In genomic region chr3:131026321-131027151, GRCh38 we compare ENCODE assay signal across 1 cellular context.
TF ChIP-seq lines count a peak whose summit lies in the region.

ASTE1 (minus strand) TSS chr3:131026825; CDS start chr3:131025306, 1,519 bp downstream.
NEK11 (plus strand) TSS chr3:131026877; CDS start chr3:131029709, 2,832 bp downstream.

TF ChIP-seq in K562, 482 proteins besides CTCF, POLR2A, EP300 and RAD21 (continued from another document):
- TF ChIP-seq JUND (IDR thresholded peaks at IDR 0.05; ENCODE audit: borderline replicate concordance, low read depth, low read length) (no peak), JUND (tag; IDR thresholded peaks at IDR 0.05; ENCODE audit: borderline replicate concordance, low read depth, low read length) (no peak), ELF4 (CRISPR knock-in tag; IDR thresholded peaks at IDR 0.05) (peak; percentile 69; the same call in 1 of the 2 replicates), ESRRA (IDR thresholded peaks at IDR 0.05; ENCODE audit: borderline replicate concordance, low read depth) (no peak), NCOR1 (IDR thresholded peaks at IDR 0.05) (no peak), ZBTB9 (CRISPR knock-in tag; IDR thresholded peaks at IDR 0.05) (peak; percentile 82; the same call in 1 of the 2 replicates), CBX2 (IDR thresholded peaks at IDR 0.05; ENCODE audit: insufficient read depth, low read length, poor library complexity, severe bottlenecking) (no peak), PRDM10 (IDR thresholded peaks at IDR 0.05; ENCODE audit: partially characterized antibody) (no peak), BCOR (IDR thresholded peaks at IDR 0.05) (no peak), ZNF655 (CRISPR knock-in tag; IDR thresholded peaks at IDR 0.05) (no peak), CCAR2 (IDR thresholded peaks at IDR 0.05; ENCODE audit: low read depth, low read length) (no peak), SIN3B (IDR thresholded peaks at IDR 0.05; ENCODE audit: low read depth) (no peak), HNRNPUL1 (IDR thresholded peaks at IDR 0.05; ENCODE audit: low read length) (no peak), ZNF644 (tag; IDR thresholded peaks at IDR 0.05; ENCODE audit: low read depth) (no peak), ZNF609 (CRISPR knock-in tag; IDR thresholded peaks at IDR 0.05; ENCODE audit: borderline replicate concordance) (no peak), NFIX (CRISPR knock-in tag; IDR thresholded peaks at IDR 0.05; ENCODE audit: low read depth) (no peak), ZNF764 (CRISPR knock-in tag; IDR thresholded peaks at IDR 0.05; ENCODE audit: low read depth) (no peak), ZNF277 (CRISPR knock-in tag; IDR thresholded peaks at IDR 0.05; ENCODE audit: borderline replicate concordance) (no peak), CSDE1 (IDR thresholded peaks at IDR 0.05) (no peak), HDAC1 (IDR thresholded peaks at IDR 0.05) (peak in 1 of 2 experiments; percentile 83; a peak in 2 of 4 replicates), ATF2 (CRISPR knock-in tag; IDR thresholded peaks at IDR 0.05) (no peak), GATAD2B (IDR thresholded peaks at IDR 0.05; ENCODE audit: borderline replicate concordance) (no peak), KLF6 (CRISPR knock-in tag; IDR thresholded peaks at IDR 0.05; ENCODE audit: borderline replicate concordance) (0 out of 2 replicates have a peak, but pooled peaks have one; percentile 4), ZSCAN29 (IDR thresholded peaks at IDR 0.05) (no peak), ZKSCAN8 (CRISPR knock-in tag; IDR thresholded peaks at IDR 0.05) (no peak), E2F3 (CRISPR knock-in tag; IDR thresholded peaks at IDR 0.05) (0 out of 2 replicates have a peak, but pooled peaks have one; percentile 38), GTF2B (IDR thresholded peaks at IDR 0.05; ENCODE audit: extremely low read depth, insufficient read length) (peak; percentile 12), KAT2B (IDR thresholded peaks at IDR 0.05; ENCODE audit: low read depth, low read length) (no peak), LARP7 (IDR thresholded peaks at IDR 0.05) (no peak), SNAPC5 (CRISPR knock-in tag; IDR thresholded peaks at IDR 0.05) (no peak), ZNF668 (CRISPR knock-in tag; IDR thresholded peaks at IDR 0.05) (no peak), ZNF174 (CRISPR knock-in tag; IDR thresholded peaks at IDR 0.05) (no peak), ERF (CRISPR knock-in tag; IDR thresholded peaks at IDR 0.05) (no peak), NR2C2 (CRISPR knock-in tag; IDR thresholded peaks at IDR 0.05) (0 out of 2 replicates have a peak, but pooled peaks have one; percentile 30), NR2C2 (tag; IDR thresholded peaks at IDR 0.05) (peak; percentile 58; the same call in 1 of the 2 replicates), HNRNPLL (IDR thresholded peaks at IDR 0.05; ENCODE audit: low read depth, low read length, poor library complexity, severe bottlenecking) (no peak), USF1 (CRISPR knock-in tag; IDR thresholded peaks at IDR 0.05) (no peak), NR2F6 (CRISPR knock-in tag; IDR thresholded peaks at IDR 0.05) (no peak), EHMT2 (IDR thresholded peaks at IDR 0.05) (no peak), IRF2 (CRISPR knock-in tag; IDR thresholded peaks at IDR 0.05) (no peak), FIP1L1 (IDR thresholded peaks at IDR 0.05; ENCODE audit: low read depth, low read length, poor library complexity, severe bottlenecking) (no peak), ELF2 (CRISPR knock-in tag; IDR thresholded peaks at IDR 0.05) (peak; percentile 84), GABPB1 (CRISPR knock-in tag; IDR thresholded peaks at IDR 0.05) (peak; percentile 64), MTA1 (IDR thresholded peaks at IDR 0.05; ENCODE audit: borderline replicate concordance) (no peak), HBP1 (CRISPR knock-in tag; IDR thresholded peaks at IDR 0.05) (no peak), TEAD4 (IDR thresholded peaks at IDR 0.05; ENCODE audit: low read length) (no peak), TEAD4 (CRISPR knock-in tag; IDR thresholded peaks at IDR 0.05; ENCODE audit: borderline replicate concordance) (no peak), SIRT6 (IDR thresholded peaks at IDR 0.05; ENCODE audit: low read depth, low read length) (no peak), KLF10 (CRISPR knock-in tag; IDR thresholded peaks at IDR 0.05) (no peak), BACH1 (tag; IDR thresholded peaks at IDR 0.05) (no peak)
